ENCODE assay signal across 8 cellular contexts in genomic region chr13:75480691-75481175, GRCh38. TPM values are rescaled to one million over a fixed set of nuclear protein-coding genes. Genes with fewer than 3 reads are reported as not detected.
A peak's percentile ranks its signal among the peaks of the same experiment; 100 is the strongest.
DNase-seq lines count a peak whose midpoint lies in the region; ATAC-seq and TF ChIP-seq lines count a peak whose summit lies in the region.

No MANE protein-coding gene starts in this region.

- H3K9me3 ChIP-seq in CD4-positive, alpha-beta memory T cell (ENCODE audit: control insufficient read depth in 1 of 2, low read length in 2 of 2) = no peaks in the 10 kb centered on the region
- no peaks in the 10 kb centered on the region for H3K9me3 ChIP-seq in upper lobe of right lung

- H3K27me3 ChIP-seq in CD4-positive, alpha-beta memory T cell (ENCODE audit: insufficient read depth, low read length) = no peaks in the 10 kb centered on the region
- H3K27me3 ChIP-seq in upper lobe of right lung = no peaks in the 10 kb centered on the region

- no peaks in the 10 kb centered on the region for H3K36me3 ChIP-seq in CD4-positive, alpha-beta memory T cell (ENCODE audit: insufficient read depth, low read length)
- H3K36me3 ChIP-seq in upper lobe of right lung = no peaks in the 10 kb centered on the region

- no peak overlapping the region for H3K4me3 ChIP-seq in CD4-positive, alpha-beta memory T cell (ENCODE audit: low read length in 2 of 2)
- peak overlapping the region; percentile 73 for H3K4me3 ChIP-seq in upper lobe of right lung

- POLR2A ChIA-PET in CD4-positive, alpha-beta memory T cell (lab: Charles Lee; ENCODE audit: partially characterized antibody) = no interaction called here
- POLR2A ChIA-PET in activated CD4-positive, alpha-beta memory T cell treated with anti-CD3 and anti-CD28 coated beads for 36 hours (lab: Charles Lee) = no interaction called here

- H3K36me3 Mint-ChIP-seq in CD4-positive, alpha-beta memory T cell = peaks cover 0 to 4% of the 10 kb centered on the region in 2 donors
- peaks cover 2% of the 10 kb centered on the region for H3K36me3 Mint-ChIP-seq in activated CD4-positive, alpha-beta memory T cell treated with anti-CD3 and anti-CD28 coated beads for 36 hours
- H3K36me3 Mint-ChIP-seq in naive B cell = peaks cover 0 to 8% of the 10 kb centered on the region in 2 donors

- peaks cover 12% of the 10 kb centered on the region for H3K4me1 ChIP-seq in CD4-positive, alpha-beta memory T cell (ENCODE audit: insufficient read depth, low read length)
- H3K4me1 ChIP-seq in upper lobe of right lung = peaks cover 16% of the 10 kb centered on the region

- H3K27me3 Mint-ChIP-seq in CD4-positive, alpha-beta memory T cell = peaks cover 34 to 40% of the 10 kb centered on the region in 2 donors
- H3K27me3 Mint-ChIP-seq in activated CD4-positive, alpha-beta memory T cell treated with anti-CD3 and anti-CD28 coated beads for 36 hours = peaks cover 53% of the 10 kb centered on the region
- H3K27me3 Mint-ChIP-seq in naive B cell = peaks cover 33 to 47% (median 40%) of the 10 kb centered on the region in 3 donors

- peak; percentile 27 for ATAC-seq in naive B cell (ENCODE audit: low read depth in 2 of 2)
- ATAC-seq in upper lobe of right lung = peak; percentile 55

- H3K9me3 Mint-ChIP-seq in CD4-positive, alpha-beta memory T cell = peaks cover 0 to 1% (median 0%) of the 10 kb centered on the region in 8 donors
- H3K9me3 Mint-ChIP-seq in activated CD4-positive, alpha-beta memory T cell treated with anti-CD3 and anti-CD28 coated beads for 36 hours = no peaks in the 10 kb centered on the region
- H3K9me3 Mint-ChIP-seq in naive B cell = peaks cover 0 to 2% (median 0%) of the 10 kb centered on the region in 7 donors

- DNase-seq in CD4-positive, alpha-beta memory T cell = peak; percentile 9 to 34 (median 21)
- DNase-seq in GM20000 (ENCODE audit: low spot score) (peak; percentile 50), NCI-H1105 treated with DMSO at 0.1 percent for 48 hours (lab: John Stamatoyannopoulos, UW) (peak; percentile 58), fibroblast of gingiva (ENCODE audit: low read depth) (peak; percentile 55), naive B cell (peak; percentile 14), upper lobe of right lung (peak; percentile 83)
- DNase-seq in activated CD4-positive, alpha-beta memory T cell treated with anti-CD3 and anti-CD28 coated beads for 36 hours = peak; percentile 40
- no peak for DNase-seq in activated effector memory CD4-positive, alpha-beta T cell treated with anti-CD3 and anti-CD28 coated beads, Interleukin-2, amount 50 U/mL, for 16 hours

- no peak for TF ChIP-seq CTCF in GM20000 (IDR thresholded peaks at IDR 0.05; ENCODE audit: extremely low read depth, missing control alignments)
- no peak for TF ChIP-seq CTCF in upper lobe of right lung (IDR thresholded peaks at IDR 0.05)

- intact Hi-C loops in CD4-positive, alpha-beta memory T cell (cut with micrococcal nuclease) = loop anchor here (5.0 kb wide), 1 partner anchor 157 kb away; the partner anchor contains the start of gene LMO7
- intact Hi-C loops in activated CD4-positive, alpha-beta memory T cell treated with anti-CD3 and anti-CD28 coated beads for 36 hours (cut with micrococcal nuclease) = loop anchor here (5.0 kb wide), 1 partner anchor 93 kb away; no protein-coding TSS in a partner anchor
- intact Hi-C loops in upper lobe of right lung (cut with DNase I) = no loop called here

- H3K4me3 Mint-ChIP-seq in CD4-positive, alpha-beta memory T cell = peak overlapping the region; percentile 67 to 90 (median 84)
- H3K4me3 Mint-ChIP-seq in activated CD4-positive, alpha-beta memory T cell treated with anti-CD3 and anti-CD28 coated beads for 36 hours = peak overlapping the region; percentile 81
- H3K4me3 Mint-ChIP-seq in naive B cell = peak overlapping the region; percentile 53 to 99 (median 86)

- no peak overlapping the region for H3K27ac Mint-ChIP-seq in CD4-positive, alpha-beta memory T cell
- no peak overlapping the region for H3K27ac Mint-ChIP-seq in activated CD4-positive, alpha-beta memory T cell treated with anti-CD3 and anti-CD28 coated beads for 36 hours
- peak overlapping the region in 2 of 6 donors; percentile 46 to 61 for H3K27ac Mint-ChIP-seq in naive B cell

- no peak overlapping the region for H3K27ac ChIP-seq in CD4-positive, alpha-beta memory T cell (ENCODE audit: low read depth, low read length)
- H3K27ac ChIP-seq in upper lobe of right lung = peak overlapping the region; percentile 55

- CTCF ChIA-PET in CD4-positive, alpha-beta memory T cell (lab: Charles Lee; ENCODE audit: partially characterized antibody) = no interaction called here
- CTCF ChIA-PET in activated CD4-positive, alpha-beta memory T cell treated with anti-CD3 and anti-CD28 coated beads for 36 hours (lab: Charles Lee) = no interaction called here

- H3K4me1 Mint-ChIP-seq in CD4-positive, alpha-beta memory T cell = peaks cover 8 to 19% (median 12%) of the 10 kb centered on the region in 4 donors
- peaks cover 13% of the 10 kb centered on the region for H3K4me1 Mint-ChIP-seq in activated CD4-positive, alpha-beta memory T cell treated with anti-CD3 and anti-CD28 coated beads for 36 hours (ENCODE audit: low read depth)
- peaks cover 14 to 17% (median 15%) of the 10 kb centered on the region in 3 donors for H3K4me1 Mint-ChIP-seq in naive B cell

RNA-seq across cellular contexts. Expression of gene TBC1D4, which starts 1.2 kb away (rescaled TPM):
- 10 to 100 TPM; 63.5 to 67.2 TPM for total RNA-seq in CD4-positive, alpha-beta memory T cell
- polyA plus RNA-seq in CD4-positive, alpha-beta memory T cell = 10 to 100 TPM in 1 of 2 donors, 1 to 10 TPM in 1; 9.5 to 27.3 TPM
- 10 to 100 TPM; 13.0 to 14.8 TPM for total RNA-seq in activated CD4-positive, alpha-beta memory T cell treated with anti-CD3 and anti-CD28 coated beads for 36 hours
- polyA plus RNA-seq in naive B cell (ENCODE audit: low read depth in 6 of 6) = 1 to 10 TPM in 1 of 6 donors, under 1 TPM in 5; 0.10 to 1.4 (median 0.30) TPM
- 26.1 TPM for total RNA-seq in upper lobe of right lung

RNA-seq across cellular contexts. Expression of gene COMMD6, which starts 56.9 kb away (rescaled TPM):
- total RNA-seq in CD4-positive, alpha-beta memory T cell = 100 to 1,000 TPM; 227 to 254 TPM
- 100 to 1,000 TPM; 517 to 640 TPM for polyA plus RNA-seq in CD4-positive, alpha-beta memory T cell
- total RNA-seq in activated CD4-positive, alpha-beta memory T cell treated with anti-CD3 and anti-CD28 coated beads for 36 hours = 100 to 1,000 TPM; 130 to 136 TPM
- 100 to 1,000 TPM; 306 to 689 (median 571) TPM for polyA plus RNA-seq in naive B cell (ENCODE audit: low read depth in 6 of 6)
- 142 TPM for total RNA-seq in upper lobe of right lung
